ENCODE assay signal across 18 cellular contexts in genomic region chr13:25648996-25649633, GRCh38.
"Had no signal": no experiment of that assay in that cellular context is flagged by ENCODE, and none has a peak within 500 bp of the region (broad histone marks: within the 10 kb centered on the region; RNA-seq: fewer than 3 reads in every experiment).

No MANE protein-coding gene starts in this region.

- H3K4me3 ChIP-seq: esophagus muscularis mucosa, gastroesophageal sphincter, heart right ventricle, mucosa of descending colon, sigmoid colon, thyroid gland, uterus had no signal

- DNase-seq: activated CD4-positive, alpha-beta T cell treated with anti-CD3 and anti-CD28 coated beads, Interleukin-2, amount 10 ng/mL, durations not matched to agents 7 days and 5 days; activated gamma-delta T cell treated with Interleukin-2 at 50 U/mL for 16 hours; amniotic stem cell; effector CD4-positive, alpha-beta T cell; heart right ventricle; kidney glomerular epithelial cell; left ventricle myocardium superior; mucosa of descending colon; naive thymus-derived CD4-positive, alpha-beta T cell; sigmoid colon; stimulated activated naive B cell treated with anti-CD40 and anti-IgM and Interleukin-4, amounts not matched to agents 10 μg/mL and 1 μg/mL and 100 μg/mL, for 72 hours; T1000; thyroid gland; uterus had no signal

- ATAC-seq: activated CD4-positive, CD25-positive, alpha-beta regulatory T cell treated with anti-CD3 and anti-CD28 coated beads, Interleukin-2, amount 50 U/mL, for 24 hours; activated naive CD4-positive, alpha-beta T cell treated with anti-CD3 and anti-CD28 coated beads, Interleukin-2, amount 50 U/mL, for 72 hours; gastroesophageal sphincter; heart right ventricle; left ventricle myocardium superior; mucosa of descending colon; naive thymus-derived CD4-positive, alpha-beta T cell; stimulated activated naive B cell treated with anti-CD40 and anti-IgM and Interleukin-4, amounts not matched to agents 10 μg/mL and 1 μg/mL and 100 μg/mL, for 72 hours had no signal
